27 cellular contexts compared by ENCODE assay signal in genomic region chr1:84427520-84428188, GRCh38. TPM values are rescaled to one million over a fixed set of nuclear protein-coding genes. Genes with fewer than 3 reads are reported as not detected.
DNase-seq lines count a peak whose midpoint lies in the region; ATAC-seq, FAIRE-seq and TF ChIP-seq lines count a peak whose summit lies in the region.
"Had no signal": no experiment of that assay in that cellular context is flagged by ENCODE, and none has a peak within 500 bp of the region (broad histone marks: within the 10 kb centered on the region; RNA-seq: fewer than 3 reads in every experiment).

No MANE protein-coding gene starts in this region.

- CTCF ChIA-PET in MCF 10A (lab: Yijun Ruan, JAX) (interaction anchor here (0.6 to 1.5 kb wide), 4 partner anchors 99 to 436 kb away, joined by 3 to 7 read pairs (median 4); no protein-coding TSS in a partner anchor), Panc1 (lab: Charles Lee) (interaction anchor here (0.6 kb wide), 1 partner anchor 311 kb away, joined by 3 read pairs; no protein-coding TSS in a partner anchor)

- intact Hi-C loops in MCF 10A (cut with micrococcal nuclease) (no loop called here), breast epithelium (cut with DNase I; ENCODE audit: low total_unique reads) (no loop called here), Panc1 (cut with micrococcal nuclease; ENCODE audit: unreplicated experiment) (no loop called here)

- no peak overlapping the region for H3K27ac ChIP-seq in breast epithelium
- H3K27ac ChIP-seq in Panc1 (ENCODE audit: low read length): no peak overlapping the region
- H3K27ac ChIP-seq in epithelial cell of prostate: no peak overlapping the region
- H3K27ac ChIP-seq: adrenal gland, neural progenitor cell, upper lobe of right lung had no signal

- H3K9me3 Mint-ChIP-seq in MCF 10A (ENCODE audit: unreplicated experiment): peaks cover 15% of the 10 kb centered on the region

- H3K4me1 Mint-ChIP-seq in MCF 10A (ENCODE audit: insufficient read depth, unreplicated experiment): peaks cover 7% of the 10 kb centered on the region
- H3K4me1 Mint-ChIP-seq: neural progenitor cell had no signal

- DNase-seq in MCF 10A (ENCODE audit: unreplicated experiment) (peak; percentile 34), breast epithelium (ENCODE audit: low spot score in 2 of 2) (no peak), Panc1 (ENCODE audit: low read depth, low spot score) (no peak), epithelial cell of prostate (ENCODE audit: low read depth, low spot score) (peak; percentile 39), D721Med (ENCODE audit: insufficient read length, low spot score) (no peak)
- DNase-seq: ACHN; activated B cell treated with CpG ODN at 0.5 μM for 24 hours; activated effector memory CD4-positive, alpha-beta T cell treated with Interleukin-2 at 50 U/mL for 16 hours; CD4-positive, alpha-beta T cell; cerebellar nuclear complex; effector CD8-positive, alpha-beta T cell; hypothalamus; left cardiac atrium; midbrain; NCI-H1105 treated with DMSO at 0.1 percent for 48 hours; NCI-H2171 treated with DMSO at 0.1 percent for 48 hours; NK-92 treated with Interleukin-12 subunit alpha and Interleukin-12 subunit beta, amount 100 ng/mL, for 24 hours; retina; SHP77 treated with DMSO at 0.1 percent for 48 hours; stimulated activated naive CD4-positive, alpha-beta T cell treated with Interleukin-2 at 50 U/mL for 16 hours; T-helper 17 cell; upper lobe of right lung had no signal

- no peaks in the 10 kb centered on the region for H3K4me1 ChIP-seq in breast epithelium
- H3K4me1 ChIP-seq in Panc1 (ENCODE audit: control insufficient read depth, insufficient read depth, low read length): no peaks in the 10 kb centered on the region
- H3K4me1 ChIP-seq: neural progenitor cell, upper lobe of right lung had no signal

- FAIRE-seq in D721Med (lab: Jason Lieb, UNC): no peak

- H3K36me3 ChIP-seq in breast epithelium: no peaks in the 10 kb centered on the region
- no peaks in the 10 kb centered on the region for H3K36me3 ChIP-seq in Panc1 (ENCODE audit: control insufficient read depth, insufficient read depth, low read length)
- H3K36me3 ChIP-seq: adrenal gland, neural progenitor cell, upper lobe of right lung had no signal

- H3K27me3 ChIP-seq in breast epithelium (no peaks in the 10 kb centered on the region), Panc1 (ENCODE audit: control insufficient read depth, insufficient read depth, low read length) (no peaks in the 10 kb centered on the region)
- H3K27me3 ChIP-seq: adrenal gland, neural progenitor cell, upper lobe of right lung had no signal

- H3K4me3 ChIP-seq in breast epithelium (no peak overlapping the region), Panc1 (ENCODE audit: low read depth in 2 of 2, low read length in 2 of 2) (no peak overlapping the region)
- H3K4me3 ChIP-seq: adrenal gland, neural progenitor cell, upper lobe of right lung had no signal

- in situ Hi-C loops in Panc1 (cut with HindIII; ENCODE audit: low pct_unique_long_range_greater_than_20kb, low sequenced_read_pairs): no loop called here

- H3K36me3 Mint-ChIP-seq in MCF 10A (ENCODE audit: insufficient read depth, unreplicated experiment): no peaks in the 10 kb centered on the region

- H3K9me3 ChIP-seq in breast epithelium (no peaks in the 10 kb centered on the region), Panc1 (ENCODE audit: control insufficient read depth, insufficient read depth, low read depth, low read length) (peaks cover 13% of the 10 kb centered on the region; the same call in 1 of the 2 replicates)
- H3K9me3 ChIP-seq: adrenal gland had no signal

- no peak for TF ChIP-seq POLR2A in breast epithelium (IDR thresholded peaks at IDR 0.05)

- no peaks in the 10 kb centered on the region for H3K27me3 Mint-ChIP-seq in MCF 10A (ENCODE audit: insufficient read depth, unreplicated experiment)
- H3K27me3 Mint-ChIP-seq: CD4-positive, alpha-beta T cell had no signal

- no peak overlapping the region for H3K4me3 Mint-ChIP-seq in MCF 10A (ENCODE audit: unreplicated experiment)
- H3K4me3 Mint-ChIP-seq: activated B cell treated with CpG ODN at 0.5 μM for 24 hours; CD4-positive, alpha-beta T cell; neural progenitor cell; T-helper 17 cell had no signal

- TF ChIP-seq CTCF in MCF 10A (IDR thresholded peaks at IDR 0.05; ENCODE audit: unreplicated experiment) (no peak), breast epithelium (IDR thresholded peaks at IDR 0.05) (no peak), Panc1 (IDR thresholded peaks at IDR 0.05) (no peak), D721Med (IDR thresholded peaks at IDR 0.05; ENCODE audit: insufficient read depth, missing control alignments) (no peak)

- no TSS peak for BruUV-seq in MCF 10A (replicated peaks; lab: Mats Ljungman, UMichigan)
- no TSS peak for BruUV-seq in Panc1 (replicated peaks; lab: Mats Ljungman, UMichigan)

- no peak overlapping the region for H3K27ac Mint-ChIP-seq in MCF 10A (ENCODE audit: low read depth, unreplicated experiment)
- H3K27ac Mint-ChIP-seq: activated B cell treated with CpG ODN at 0.5 μM for 24 hours; CD4-positive, alpha-beta T cell; neural progenitor cell; T-helper 17 cell had no signal

- ATAC-seq in Panc1 (peak; percentile 78), HG02571 (IDR thresholded peaks at IDR 0.05; ENCODE audit: unreplicated experiment) (no peak), GM18873 (IDR thresholded peaks at IDR 0.05; ENCODE audit: low FRiP score, unreplicated experiment) (no peak), HG03565 (IDR thresholded peaks at IDR 0.05; ENCODE audit: unreplicated experiment) (no peak)
- ATAC-seq: left cardiac atrium, T-helper 17 cell, upper lobe of right lung had no signal

- POLR2A ChIA-PET in MCF 10A (lab: Yijun Ruan, JAX) (no interaction called here), Panc1 (lab: Charles Lee) (interaction anchor here (0.5 kb wide), 1 partner anchor 182 kb away, joined by 9 read pairs; no protein-coding TSS in a partner anchor)

RNA-seq across cellular contexts. Expression of gene DNASE2B, which starts 29.4 kb away (rescaled TPM):
- total RNA-seq in MCF 10A (2022): not detected in 2 replicates
- total RNA-seq in breast epithelium: 1 to 10 TPM in 2 of 3 donors, not detected in 1; 1.3 to 7.2 TPM
- total RNA-seq in Panc1 (2021; ENCODE audit: unreplicated experiment): not detected
- polyA plus RNA-seq in Panc1 (2012; ENCODE audit: insufficient read length): not detected
- total RNA-seq: activated B cell treated with CpG ODN at 0.5 μM for 24 hours; CD4-positive, alpha-beta T cell; left cardiac atrium; T-helper 17 cell had no signal

RNA-seq across cellular contexts. Expression of gene RPF1, which starts 51.4 kb away (rescaled TPM):
- total RNA-seq in MCF 10A (2022): 36.0 and 43.1 TPM in 2 replicates
- total RNA-seq in breast epithelium: 10 to 100 TPM; 33.6 to 44.6 (median 41.6) TPM
- 73.0 TPM for total RNA-seq in Panc1 (2021; ENCODE audit: unreplicated experiment)
- polyA plus RNA-seq in Panc1 (2012; ENCODE audit: insufficient read length): 43.2 TPM

Comparison
In these comparisons a context has a peak if more than half of its experiments do, and no peak if none do; other contexts are left out.
1. DNase-seq: peak in MCF 10A (single experiment) and epithelial cell of prostate (single experiment); none in breast epithelium (0 of 2), Panc1 (single experiment) and D721Med (single experiment).